Comparison of ENCODE assay signal across 12 cellular contexts in the genomic region with DNA sequence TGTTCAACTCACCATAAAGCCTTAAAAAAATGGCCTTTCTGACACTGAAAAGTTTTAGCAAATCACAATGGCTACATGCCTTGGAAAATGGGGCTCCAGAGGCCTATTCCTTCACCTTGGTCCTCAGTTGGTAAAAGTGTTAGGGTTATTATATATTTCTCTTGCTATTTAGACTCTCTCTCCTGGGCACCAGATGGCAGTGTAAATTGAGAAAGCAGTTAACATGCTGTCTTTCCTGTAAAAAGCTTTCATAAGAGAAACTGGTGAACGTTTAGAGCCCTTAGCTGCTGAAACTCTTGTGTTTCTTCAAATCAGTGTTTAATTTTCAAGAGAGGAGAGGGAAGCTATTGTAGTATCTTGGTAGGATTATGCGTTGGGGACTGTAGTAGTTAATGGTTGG.
DNase-seq lines count a peak whose midpoint lies in the region; ATAC-seq and TF ChIP-seq lines count a peak whose summit lies in the region.
"Had no signal": no experiment of that assay in that cellular context is flagged by ENCODE, and none has a peak within 500 bp of the region (broad histone marks: within the 10 kb centered on the region; RNA-seq: fewer than 3 reads in every experiment).

No MANE protein-coding gene starts in this region.

- H3K79me2 ChIP-seq in fibroblast of lung (ENCODE audit: control insufficient read depth, insufficient read depth, low read length): no peaks in the 10 kb centered on the region

- H4K20me1 ChIP-seq in fibroblast of lung (ENCODE audit: control insufficient read depth, extremely low read depth, insufficient read depth, low read length): no peaks in the 10 kb centered on the region

- H3K9me3 ChIP-seq in AG04450 (ENCODE audit: control insufficient read depth, insufficient read depth, low read length): no peaks in the 10 kb centered on the region
- H3K9me3 ChIP-seq in RWPE2 (ENCODE audit: severe bottlenecking): no peaks in the 10 kb centered on the region
- no peaks in the 10 kb centered on the region for H3K9me3 ChIP-seq in fibroblast of lung (ENCODE audit: control insufficient read depth, insufficient read depth, low read depth, low read length)

- TF ChIP-seq CTCF in AG04450 (IDR thresholded peaks at IDR 0.05; ENCODE audit: low read depth, low read length) (peak; percentile 37), RWPE2 (IDR thresholded peaks at IDR 0.05; ENCODE audit: poor library complexity, severe bottlenecking) (peak; percentile 31), fibroblast of lung (conservative IDR thresholded peaks at IDR 0.05 in 1 of 2, IDR thresholded peaks at IDR 0.05 in 1 of 2; ENCODE audit: low read depth in 1 of 2, low read length in 2 of 2) (peak in 1 of 2 donors; percentile 34)

- H3K9ac ChIP-seq in fibroblast of lung (ENCODE audit: insufficient read depth, low read length): no peak overlapping the region

- H3K4me2 ChIP-seq in fibroblast of lung (ENCODE audit: extremely low read depth, insufficient read depth, low read length): no peak overlapping the region

- H3K27me3 ChIP-seq in AG04450 (ENCODE audit: control insufficient read depth, insufficient read depth, low read length): peaks cover 3% of the 10 kb centered on the region
- H3K27me3 ChIP-seq in RWPE2 (ENCODE audit: insufficient read depth, poor library complexity, severe bottlenecking): no peaks in the 10 kb centered on the region
- H3K27me3 ChIP-seq in fibroblast of lung (ENCODE audit: control insufficient read depth, insufficient read depth, low read length): no peaks in the 10 kb centered on the region

- no peak for DNase-seq in AG04450 (ENCODE audit: low read depth, low spot score)
- DNase-seq in HCEC 1CT: peak; percentile 19
- no peak for DNase-seq in RWPE2 (ENCODE audit: low spot score)
- DNase-seq in fibroblast of lung (ENCODE audit: low read depth in 2 of 2): peak; percentile 27 to 41
- no peak for DNase-seq in NCI-H226
- no peak for DNase-seq in activated naive CD4-positive, alpha-beta T cell treated with Interleukin-2 at 50 U/mL for 16 hours
- no peak for DNase-seq in T1000 (lab: John Stamatoyannopoulos, UW)
- DNase-seq: CD4-positive, alpha-beta memory T cell; NCI-H345; retina had no signal

- POLR2A ChIA-PET in AG04450 (lab: Yijun Ruan, JAX): no interaction called here

- CTCF ChIA-PET in AG04450 (lab: Charles Lee): interaction anchor here (0.5 to 1.4 kb wide), 9 partner anchors 8 to 1415 kb away, joined by 3 to 4 read pairs (median 3); no protein-coding TSS in a partner anchor

- H3K36me3 ChIP-seq in RWPE2 (ENCODE audit: low read depth): no peaks in the 10 kb centered on the region
- H3K36me3 ChIP-seq in fibroblast of lung (ENCODE audit: control insufficient read depth, insufficient read depth, low read length): no peaks in the 10 kb centered on the region

- 0 out of 3 replicates have a peak, but pooled peaks have one; percentile 36 for ATAC-seq in RWPE2 (ENCODE audit: low read depth)
- no peak for ATAC-seq in HG03457 (IDR thresholded peaks at IDR 0.05; ENCODE audit: unreplicated experiment)
- ATAC-seq: GM12878 had no signal

- H3K4me1 ChIP-seq in RWPE2 (ENCODE audit: insufficient read depth, poor library complexity, severe bottlenecking) (no peaks in the 10 kb centered on the region), fibroblast of lung (ENCODE audit: control insufficient read depth, extremely low read depth, insufficient read depth, low read length) (no peaks in the 10 kb centered on the region)

- no peak overlapping the region for H3K4me3 ChIP-seq in AG04450 (ENCODE audit: low read depth, low read length)
- no peak overlapping the region for H3K4me3 ChIP-seq in RWPE2 (ENCODE audit: severe bottlenecking)
- no peak overlapping the region for H3K4me3 ChIP-seq in fibroblast of lung (replicated peaks in 1 of 4; ENCODE audit: control extremely low read depth in 1 of 4, insufficient read depth in 1 of 4, low read depth in 3 of 4, low read length in 4 of 4)
- H3K4me3 ChIP-seq: GM12878 had no signal

- no peak overlapping the region for H2AFZ ChIP-seq in fibroblast of lung (ENCODE audit: low read length)

- H3K27ac ChIP-seq in AG04450 (ENCODE audit: low read depth, low read length) (no peak overlapping the region), RWPE2 (ENCODE audit: poor library complexity, severe bottlenecking) (no peak overlapping the region), fibroblast of lung (ENCODE audit: insufficient read depth, low read length) (no peak overlapping the region)

Comparison
In these comparisons a context has a peak if more than half of its experiments do, and no peak if none do; other contexts are left out.
1. DNase-seq: peak in HCEC 1CT (single experiment) and fibroblast of lung (2 of 2); none in AG04450 (single experiment), RWPE2 (single experiment), NCI-H226 (single experiment), activated naive CD4-positive, alpha-beta T cell treated with Interleukin-2 at 50 U/mL for 16 hours (single experiment) and T1000 (single experiment).